In genomic region chr4:109574443-109574850, GRCh38 we compare ENCODE assay signal across 8 cellular contexts. TPM values are rescaled to one million over a fixed set of nuclear protein-coding genes. Genes with fewer than 3 reads are reported as not detected.
DNase-seq lines count a peak whose midpoint lies in the region; ATAC-seq, FAIRE-seq and TF ChIP-seq lines count a peak whose summit lies in the region.

No MANE protein-coding gene starts in this region.

- H3K79me2 ChIP-seq in OCI-LY7 (ENCODE audit: insufficient read depth, low read depth, low read length) (peaks cover 84% of the 10 kb centered on the region), H1 (ENCODE audit: control insufficient read depth in 1 of 2, insufficient read depth in 2 of 2, low read length in 2 of 2) (no peaks in the 10 kb centered on the region)

- H3K27ac ChIP-seq in OCI-LY7 (ENCODE audit: low read depth, low read length, poor library complexity, severe bottlenecking) (no peak overlapping the region), H1 (ENCODE audit: low read depth, low read length) (no peak overlapping the region), pancreas (no peak overlapping the region), mesenchymal stem cell (ENCODE audit: low read length, poor library complexity, severe bottlenecking) (no peak overlapping the region)

- ATAC-seq in pancreas, result peak in 3 of 4 donors; percentile 62 to 71 (median 68)
- no peak for ATAC-seq in HG02981 (IDR thresholded peaks at IDR 0.05; ENCODE audit: unreplicated experiment)

- CTCF ChIA-PET in OCI-LY7 (lab: Charles Lee; ENCODE audit: unreplicated experiment), result no interaction called here
- CTCF ChIA-PET in H1 (lab: Charles Lee; ENCODE audit: partially characterized antibody), result interaction anchor here (0.6 to 2.0 kb wide), 9 partner anchors 11 to 652 kb away, joined by 3 to 7 read pairs (median 4); no protein-coding TSS in a partner anchor

- H2AFZ ChIP-seq in OCI-LY7 (ENCODE audit: low read length), result no peak overlapping the region
- H2AFZ ChIP-seq in H1 (ENCODE audit: low read length), result no peak overlapping the region
- H2AFZ ChIP-seq in mesenchymal stem cell (ENCODE audit: low read depth, low read length), result no peak overlapping the region

- H3K79me1 ChIP-seq in H1 (ENCODE audit: low read depth, low read length) (no peaks in the 10 kb centered on the region), mesenchymal stem cell (replicated peaks; ENCODE audit: low read length, poor library complexity, severe bottlenecking) (peaks cover 11% of the 10 kb centered on the region)

- H3K4me3 ChIP-seq in OCI-LY7 (ENCODE audit: low read depth, low read length, poor library complexity, severe bottlenecking) (no peak overlapping the region), H1 (ENCODE audit: extremely low read depth in 1 of 4, insufficient read depth in 2 of 4, low read depth in 3 of 4, low read length in 4 of 4) (no peak overlapping the region), pancreas (no peak overlapping the region), mesenchymal stem cell (ENCODE audit: insufficient read depth in 1 of 2, low read depth in 1 of 2, low read length in 2 of 2) (no peak overlapping the region)

- H3K4me3 Mint-ChIP-seq in activated T-cell treated with anti-CD3 and anti-CD28 coated beads, Interleukin-2, amount 50 U/mL, for 24 hours, result peak overlapping the region; percentile 0

- H2BK12ac ChIP-seq in H1 (ENCODE audit: low read depth, low read length) (no peak overlapping the region), mesenchymal stem cell (ENCODE audit: low read length in 2 of 2) (no peak overlapping the region)

- intact Hi-C loops in OCI-LY7 (cut with micrococcal nuclease; ENCODE audit: unreplicated experiment) (no loop called here), pancreas (cut with DNase I) (no loop called here)

- H3K4me1 ChIP-seq in OCI-LY7 (ENCODE audit: insufficient read depth, low read length, poor library complexity, severe bottlenecking) (no peaks in the 10 kb centered on the region), H1 (replicated peaks in 1 of 4; ENCODE audit: control insufficient read depth in 3 of 4, insufficient read depth in 4 of 4, low read length in 3 of 4) (no peaks in the 10 kb centered on the region), pancreas (no peaks in the 10 kb centered on the region), mesenchymal stem cell (ENCODE audit: control insufficient read depth, insufficient read depth, low read depth, low read length) (no peaks in the 10 kb centered on the region)

- H3K36me3 Mint-ChIP-seq in activated T-cell treated with anti-CD3 and anti-CD28 coated beads, Interleukin-2, amount 50 U/mL, for 24 hours (ENCODE audit: low read depth), result peaks cover 39% of the 10 kb centered on the region

- peak; percentile 58 for TF ChIP-seq CTCF in OCI-LY7 (conservative IDR thresholded peaks at IDR 0.05; ENCODE audit: low read length)
- peak in 1 of 3 experiments; percentile 33; a peak in 1 of 4 replicates for TF ChIP-seq CTCF in H1 (IDR thresholded peaks at IDR 0.05; ENCODE audit: control extremely low read depth in 1 of 3, insufficient read depth in 1 of 3, low read depth in 1 of 3, low read length in 3 of 3)
- TF ChIP-seq CTCF in pancreas (IDR thresholded peaks at IDR 0.05), result no peak

- H3K27me3 Mint-ChIP-seq in activated T-cell treated with anti-CD3 and anti-CD28 coated beads, Interleukin-2, amount 50 U/mL, for 24 hours, result no peaks in the 10 kb centered on the region

- no peak overlapping the region for H3K4ac ChIP-seq in H1 (replicated peaks; ENCODE audit: insufficient read length, low read depth, low read length)
- no peak overlapping the region for H3K4ac ChIP-seq in mesenchymal stem cell (ENCODE audit: low read depth in 1 of 2, low read length in 2 of 2)

- TF ChIP-seq RAD21 in H1 (IDR thresholded peaks at IDR 0.05 in 1 of 2, conservative IDR thresholded peaks at IDR 0.05 in 1 of 2; ENCODE audit: low read depth in 2 of 2, low read length in 2 of 2), result peak; percentile 44 to 53; a peak in 3 of 4 replicates

- H4K8ac ChIP-seq in H1 (ENCODE audit: extremely low read depth, insufficient read depth, low read length) (no peak overlapping the region), mesenchymal stem cell (ENCODE audit: low read length) (no peak overlapping the region)

- H3K4me2 ChIP-seq in OCI-LY7 (ENCODE audit: low read length) (peak overlapping the region; percentile 33; the same call in 1 of the 2 replicates), H1 (ENCODE audit: insufficient read depth in 1 of 2, low read depth in 2 of 2, low read length in 2 of 2) (no peak overlapping the region), mesenchymal stem cell (ENCODE audit: low read length, poor library complexity, severe bottlenecking) (no peak overlapping the region)

- H2BK120ac ChIP-seq in H1 (replicated peaks; ENCODE audit: low read depth, low read length) (no peak overlapping the region), mesenchymal stem cell (ENCODE audit: low read depth, low read length) (no peak overlapping the region)

- H4K91ac ChIP-seq in H1 (replicated peaks; ENCODE audit: insufficient read length, low read length) (no peak overlapping the region), mesenchymal stem cell (ENCODE audit: low read length) (no peak overlapping the region)

- H4K20me1 ChIP-seq in OCI-LY7 (ENCODE audit: insufficient read depth, low read length) (peaks cover 12% of the 10 kb centered on the region; the same call in 1 of the 2 replicates), H1 (replicated peaks in 1 of 2; ENCODE audit: control insufficient read depth in 1 of 2, insufficient read depth in 2 of 2, low read length in 2 of 2) (no peaks in the 10 kb centered on the region)

- no TSS peak for BruUV-seq in OCI-LY7 (replicated peaks; lab: Mats Ljungman, UMichigan)

- 86% methylated on average over 6 of the region's 6 CpGs; no CpG with 5 or more reads in 1 of the 2 experiments for WGBS in H1 (ENCODE audit: extremely low coverage in 1 of 2, insufficient coverage in 1 of 2, insufficient read length in 1 of 2, insufficient replicate concordance in 2 of 2, low coverage in 1 of 2, low lambda C conversion rate in 2 of 2, missing lambda C conversion rate in 1 of 2), 2 experiments
- 52 to 54% methylated on average over 6 of the region's 6 CpGs for WGBS in pancreas, 2 donors
- 80% methylated on average over 6 of the region's 6 CpGs for WGBS in mesenchymal stem cell

- no peak for TF ChIP-seq EP300 in H1 (IDR thresholded peaks at IDR 0.05; ENCODE audit: borderline replicate concordance in 1 of 2, low read depth in 2 of 2, low read length in 2 of 2)

- no peak overlapping the region for H3K23ac ChIP-seq in H1 (ENCODE audit: insufficient read length)
- H3K23ac ChIP-seq in mesenchymal stem cell (ENCODE audit: low read length in 2 of 2), result no peak overlapping the region

- H3K9me3 Mint-ChIP-seq in activated T-cell treated with anti-CD3 and anti-CD28 coated beads, Interleukin-2, amount 50 U/mL, for 24 hours, result peaks cover 1% of the 10 kb centered on the region

- no peaks in the 10 kb centered on the region for H3K9me2 ChIP-seq in OCI-LY7 (ENCODE audit: insufficient read depth, low read length)

- H2BK20ac ChIP-seq in H1 (ENCODE audit: low read length), result no peak overlapping the region

- DNase-seq in activated T-cell treated with anti-CD3 and anti-CD28 coated beads, Interleukin-2, amount 50 U/mL, for 24 hours, result no peak
- no peak for DNase-seq in activated T-cell treated with anti-CD3 and anti-CD28 coated beads, Interleukin-2, amount 50 U/mL, for 48 hours
- peak; percentile 29 for DNase-seq in OCI-LY7 (ENCODE audit: low spot score)
- no peak for DNase-seq in H1 (ENCODE audit: low read depth in 1 of 2, low spot score in 2 of 2)
- no peak for DNase-seq in pancreas
- DNase-seq in medulla oblongata (ENCODE audit: extremely low spot score), result no peak
- no peak for DNase-seq in mesenchymal stem cell

- H2BK5ac ChIP-seq in H1 (ENCODE audit: low read depth, low read length) (no peak overlapping the region), mesenchymal stem cell (ENCODE audit: low read depth, low read length, poor library complexity, severe bottlenecking) (no peak overlapping the region)

- POLR2A ChIA-PET in OCI-LY7 (lab: Charles Lee) (interaction anchor here (0.9 to 1.8 kb wide), 9 partner anchors 10 to 149 kb away, joined by 3 to 9 read pairs (median 5); partner anchors contain the start of gene MCUB), H1 (lab: Charles Lee; ENCODE audit: partially characterized antibody) (interaction anchor here (1.6 kb wide), 1 partner anchor 11 kb away, joined by 5 read pairs; no protein-coding TSS in a partner anchor)

- H3K23me2 ChIP-seq in H1 (ENCODE audit: low read depth, low read length), result no peaks in the 10 kb centered on the region

- FAIRE-seq in H1 (lab: Jason Lieb, UNC) (no peak), pancreas (lab: Jason Lieb, UNC) (no peak)

- no peak overlapping the region for H2AK5ac ChIP-seq in H1 (ENCODE audit: low read depth, low read length)
- H2AK5ac ChIP-seq in mesenchymal stem cell (ENCODE audit: low read length, severe bottlenecking), result no peak overlapping the region

- H3K14ac ChIP-seq in H1 (ENCODE audit: insufficient read length) (no peak overlapping the region), mesenchymal stem cell (ENCODE audit: low read length in 2 of 2) (no peak overlapping the region)

- H2BK15ac ChIP-seq in H1 (ENCODE audit: low read length) (no peak overlapping the region), mesenchymal stem cell (ENCODE audit: low read depth, poor library complexity, severe bottlenecking) (no peak overlapping the region)

- H3K9ac ChIP-seq in H1 (replicated peaks in 1 of 4; ENCODE audit: extremely low read depth in 1 of 4, low read depth in 3 of 4, low read length in 3 of 4), result no peak overlapping the region
- H3K9ac ChIP-seq in mesenchymal stem cell (ENCODE audit: low read length), result no peak overlapping the region

- no peak overlapping the region for H3K18ac ChIP-seq in H1 (ENCODE audit: extremely low read depth, low read length)
- no peak overlapping the region for H3K18ac ChIP-seq in mesenchymal stem cell (ENCODE audit: low read depth in 1 of 2, low read length in 2 of 2)

- H3K36me3 ChIP-seq in OCI-LY7 (ENCODE audit: insufficient read depth, low read length) (peaks cover 33% of the 10 kb centered on the region), H1 (ENCODE audit: control insufficient read depth in 2 of 4, insufficient read depth in 4 of 4, low read length in 3 of 4) (no peaks in the 10 kb centered on the region), pancreas (no peaks in the 10 kb centered on the region), mesenchymal stem cell (ENCODE audit: control insufficient read depth in 1 of 2, insufficient read depth in 2 of 2, low read depth in 1 of 2, low read length in 2 of 2) (no peaks in the 10 kb centered on the region)

- H3K4me1 Mint-ChIP-seq in activated T-cell treated with anti-CD3 and anti-CD28 coated beads, Interleukin-2, amount 50 U/mL, for 24 hours (ENCODE audit: low read depth), result peaks cover 75% of the 10 kb centered on the region

- H3K27ac Mint-ChIP-seq in activated T-cell treated with anti-CD3 and anti-CD28 coated beads, Interleukin-2, amount 50 U/mL, for 24 hours, result peak overlapping the region; percentile 56

- TF ChIP-seq POLR2A in H1 (IDR thresholded peaks at IDR 0.05; ENCODE audit: control extremely low read depth in 1 of 2, low read depth in 2 of 2, low read length in 2 of 2), result no peak

- H4K5ac ChIP-seq in H1 (ENCODE audit: insufficient read length, low read depth, low read length), result no peak overlapping the region

- no peaks in the 10 kb centered on the region for H3K27me3 ChIP-seq in H1 (replicated peaks in 1 of 4; ENCODE audit: control insufficient read depth in 3 of 4, extremely low read depth in 1 of 4, insufficient read depth in 3 of 4, low read length in 3 of 4)
- H3K27me3 ChIP-seq in pancreas, result no peaks in the 10 kb centered on the region
- H3K27me3 ChIP-seq in mesenchymal stem cell (ENCODE audit: control insufficient read depth in 1 of 2, insufficient read depth in 1 of 2, low read length in 2 of 2), result no peaks in the 10 kb centered on the region

- no peaks in the 10 kb centered on the region for H3K9me3 ChIP-seq in OCI-LY7 (ENCODE audit: low read length)
- H3K9me3 ChIP-seq in H1 (ENCODE audit: insufficient read depth in 2 of 2, low read depth in 1 of 2, low read length in 1 of 2), result no peaks in the 10 kb centered on the region
- no peaks in the 10 kb centered on the region for H3K9me3 ChIP-seq in pancreas
- no peaks in the 10 kb centered on the region for H3K9me3 ChIP-seq in mesenchymal stem cell (ENCODE audit: control insufficient read depth, low read length)

- H3K56ac ChIP-seq in H1 (replicated peaks; ENCODE audit: insufficient read length, low read depth, low read length), result no peak overlapping the region

RNA-seq across cellular contexts. Expression of gene MCUB, which starts 14.4 kb away (rescaled TPM):
- 39.1 and 40.3 TPM in 2 replicates for total RNA-seq in OCI-LY7 (2014; rRNA removed; shearing (Covaris generic))
- total RNA-seq in OCI-LY7 (2022) (64.4 and 67.8 TPM in 2 replicates), pancreas (1 to 10 TPM in 5 of 6 donors, under 1 TPM in 1; 0.88 to 6.5 (median 2.2) TPM)
- total RNA-seq in H1 (2021; fragmentation: NEBNext Ultra II Directional; extraction: Animal tissue kit (Norgen Biotek cat#: 25700)), result 19.4 and 19.7 TPM in 2 replicates
- polyA plus RNA-seq in H1 (2011; rRNA removed) (15.2 and 18.3 TPM in 2 replicates), pancreas (1 to 10 TPM; 2.7 to 6.4 TPM)
- polyA plus RNA-seq in H1 (2011; cell fraction: cytosol; rRNA removed), result 14.7 TPM
- polyA plus RNA-seq in H1 (2011; cell fraction: nucleus; rRNA removed), result 18.8 TPM
- 13.1 to 18.7 TPM (median 14.9 TPM) in 4 replicates for polyA plus RNA-seq in H1 (2012, experiment 1 of 2)
- polyA plus RNA-seq in H1 (2012, experiment 2 of 2), result 9.1 TPM
- polyA plus RNA-seq in H1 (2013, experiment 1 of 2), result 8.6 TPM
- polyA plus RNA-seq in H1 (2013, experiment 2 of 2), result 9.7 TPM
- polyA minus RNA-seq in H1 (2011; rRNA and poly(A)+ RNA removed), result 6.6 and 7.1 TPM in 2 replicates
- polyA minus RNA-seq in H1 (2011; cell fraction: cytosol; rRNA and poly(A)+ RNA removed), result 7.8 TPM
- polyA minus RNA-seq in H1 (2011; cell fraction: nucleus; rRNA and poly(A)+ RNA removed), result 17.6 TPM
- polyA plus RNA-seq in mesenchymal stem cell (2013, experiment 1 of 2), result 5.4 TPM
- polyA plus RNA-seq in mesenchymal stem cell (2013, experiment 2 of 2), result 6.1 TPM
